In genomic region chr5:136656811-136657210, GRCh38 we compare ENCODE assay signal across 16 cellular contexts.
DNase-seq lines count a peak whose midpoint lies in the region; ATAC-seq and TF ChIP-seq lines count a peak whose summit lies in the region.
"Had no signal": no experiment of that assay in that cellular context is flagged by ENCODE, and none has a peak within 500 bp of the region (broad histone marks: within the 10 kb centered on the region; RNA-seq: fewer than 3 reads in every experiment).

No MANE protein-coding gene starts in this region.

- H3K27ac ChIP-seq in RWPE2 (ENCODE audit: poor library complexity, severe bottlenecking) (no peak overlapping the region), trophoblast cell (ENCODE audit: low read depth, low read length) (no peak overlapping the region), heart right ventricle (no peak overlapping the region)

- no peaks in the 10 kb centered on the region for H3K9me3 Mint-ChIP-seq in HFFc6
- H3K9me3 Mint-ChIP-seq: CD8-positive, alpha-beta T cell had no signal

- H2AK5ac ChIP-seq in trophoblast cell (ENCODE audit: low read length) = no peak overlapping the region

- H3K4me1 ChIP-seq in RWPE2 (ENCODE audit: insufficient read depth, poor library complexity, severe bottlenecking) = no peaks in the 10 kb centered on the region
- H3K4me1 ChIP-seq in trophoblast cell (ENCODE audit: control insufficient read depth in 1 of 2, insufficient read depth in 2 of 2, low read length in 2 of 2) = peaks cover 2 to 5% of the 10 kb centered on the region in 2 experiments
- no peaks in the 10 kb centered on the region for H3K4me1 ChIP-seq in heart right ventricle

- no peaks in the 10 kb centered on the region for H3K9me3 ChIP-seq in RWPE2 (ENCODE audit: severe bottlenecking)
- H3K9me3 ChIP-seq in trophoblast cell (ENCODE audit: insufficient read depth, low read depth, low read length) = no peaks in the 10 kb centered on the region
- H3K9me3 ChIP-seq in heart right ventricle = no peaks in the 10 kb centered on the region

- no peak overlapping the region for H2BK5ac ChIP-seq in trophoblast cell (ENCODE audit: low read depth, low read length, poor library complexity)

- no peak overlapping the region for H3K4ac ChIP-seq in trophoblast cell (ENCODE audit: low read depth, low read length)

- H3K27ac Mint-ChIP-seq in HFFc6 = no peak overlapping the region
- H3K27ac Mint-ChIP-seq: CD8-positive, alpha-beta T cell had no signal

- H4K12ac ChIP-seq in trophoblast cell (ENCODE audit: low read depth, low read length) = no peak overlapping the region

- no CpG with 5 or more reads among the region's 4 CpGs for WGBS in trophoblast cell (ENCODE audit: extremely low coverage, insufficient coverage, insufficient read length)
- WGBS in heart right ventricle, 2 donors = 49 to 53% methylated on average over 4 of the region's 4 CpGs

- no peaks in the 10 kb centered on the region; the same call in 1 of the 2 replicates for H3K27me3 Mint-ChIP-seq in HFFc6 (ENCODE audit: insufficient read depth)

- H2BK12ac ChIP-seq in trophoblast cell (ENCODE audit: low read length) = no peak overlapping the region

- H3K23ac ChIP-seq in trophoblast cell (ENCODE audit: low read length) = no peak overlapping the region

- no peaks in the 10 kb centered on the region for H3K79me1 ChIP-seq in trophoblast cell (ENCODE audit: low read length)

- peaks cover 36% of the 10 kb centered on the region for H3K4me1 Mint-ChIP-seq in HFFc6 (ENCODE audit: low read depth)

- H3K4me3 Mint-ChIP-seq in HFFc6 = no peak overlapping the region
- H3K4me3 Mint-ChIP-seq: CD8-positive, alpha-beta T cell had no signal

- no peak overlapping the region for H3K4me2 ChIP-seq in trophoblast cell (ENCODE audit: low read length)

- no peak overlapping the region for H3K9ac ChIP-seq in trophoblast cell (ENCODE audit: low read length)

- ATAC-seq in RWPE2 (ENCODE audit: low read depth) (peak; percentile 27; the same call in 1 of the 3 replicates), heart right ventricle (no peak), GM21381 (IDR thresholded peaks at IDR 0.05; ENCODE audit: unreplicated experiment) (no peak), GM21367 (IDR thresholded peaks at IDR 0.05; ENCODE audit: unreplicated experiment) (no peak)
- ATAC-seq: CD8-positive, alpha-beta T cell; Panc1 had no signal

- no peaks in the 10 kb centered on the region for H3K36me3 Mint-ChIP-seq in HFFc6 (ENCODE audit: low read depth)
- H3K36me3 Mint-ChIP-seq: CD8-positive, alpha-beta T cell had no signal

- no peak overlapping the region for H3K14ac ChIP-seq in trophoblast cell (ENCODE audit: low read length)

- H3K18ac ChIP-seq in trophoblast cell (ENCODE audit: low read length) = no peak overlapping the region

- DNase-seq in HFFc6 = peak; percentile 26
- no peak for DNase-seq in RWPE2 (ENCODE audit: low spot score)
- peak; percentile 18 for DNase-seq in fibroblast of pulmonary artery (ENCODE audit: low read depth)
- peak; percentile 46 to 72 for DNase-seq in trophoblast cell
- DNase-seq in heart right ventricle = no peak
- DNase-seq in SHP77 (lab: John Stamatoyannopoulos, UW) = no peak
- DNase-seq: CD8-positive, alpha-beta T cell; DMS 273 treated with DMSO at 0.1 percent for 48 hours; HCEC 1CT; NCI-H1048; NCI-H446; NCI-H748 treated with DMSO at 0.1 percent for 48 hours; Right ventricle myocardium superior had no signal

- no peaks in the 10 kb centered on the region for H3K79me2 ChIP-seq in trophoblast cell (ENCODE audit: control insufficient read depth, insufficient read depth, low read length, poor library complexity)

- H3K4me3 ChIP-seq in RWPE2 (ENCODE audit: severe bottlenecking) (no peak overlapping the region), fibroblast of pulmonary artery (replicated peaks; ENCODE audit: low read depth, low read length) (no peak overlapping the region), trophoblast cell (ENCODE audit: low read depth, low read length) (no peak overlapping the region), heart right ventricle (no peak overlapping the region)

- H3K36me3 ChIP-seq in RWPE2 (ENCODE audit: low read depth) (no peaks in the 10 kb centered on the region), trophoblast cell (ENCODE audit: control insufficient read depth in 1 of 2, insufficient read depth in 2 of 2, low read length in 2 of 2) (no peaks in the 10 kb centered on the region), heart right ventricle (no peaks in the 10 kb centered on the region)

- H2AFZ ChIP-seq in trophoblast cell (ENCODE audit: insufficient read depth, low read length, poor library complexity) = no peak overlapping the region

- no peak overlapping the region for H2BK120ac ChIP-seq in trophoblast cell (ENCODE audit: insufficient read depth, low read length, poor library complexity)

- H4K8ac ChIP-seq in trophoblast cell (ENCODE audit: low read depth, low read length) = no peak overlapping the region

- TF ChIP-seq CTCF in HFFc6 (IDR thresholded peaks at IDR 0.05) (no peak), RWPE2 (IDR thresholded peaks at IDR 0.05; ENCODE audit: poor library complexity, severe bottlenecking) (no peak), fibroblast of pulmonary artery (IDR thresholded peaks at IDR 0.05; ENCODE audit: low read length, missing control alignments) (no peak), heart right ventricle (IDR thresholded peaks at IDR 0.05) (no peak)

- intact Hi-C loops in heart right ventricle (cut with DNase I) = no loop called here

- H3K27me3 ChIP-seq in RWPE2 (ENCODE audit: insufficient read depth, poor library complexity, severe bottlenecking) (no peaks in the 10 kb centered on the region), trophoblast cell (ENCODE audit: insufficient read depth, low read length) (no peaks in the 10 kb centered on the region), heart right ventricle (peaks cover 0 to 19% (median 3%) of the 10 kb centered on the region in 7 donors)

- H4K91ac ChIP-seq in trophoblast cell (ENCODE audit: low read depth, low read length) = no peak overlapping the region

Comparison
In these comparisons a context has a peak if more than half of its experiments do, and no peak if none do; other contexts are left out.
1. DNase-seq: peak in HFFc6 (single experiment), fibroblast of pulmonary artery (single experiment) and trophoblast cell (2 of 2); none in RWPE2 (single experiment), heart right ventricle (0 of 2) and SHP77 (0 of 2).